Comparison of ENCODE assay signal across 9 cellular contexts in genomic region chr4:81314196-81314896, GRCh38.
DNase-seq lines count a peak whose midpoint lies in the region; ATAC-seq, FAIRE-seq and TF ChIP-seq lines count a peak whose summit lies in the region.
"Had no signal": no experiment of that assay in that cellular context is flagged by ENCODE, and none has a peak within 500 bp of the region (broad histone marks: within the 10 kb centered on the region; RNA-seq: fewer than 3 reads in every experiment).

No MANE protein-coding gene starts in this region.

- no peaks in the 10 kb centered on the region for H3K27me3 ChIP-seq in bronchial epithelial cell (ENCODE audit: control insufficient read depth, insufficient read depth, low read length)
- H3K27me3 ChIP-seq in aorta (ENCODE audit: control insufficient read depth in 1 of 2, insufficient read depth in 2 of 2, low read length in 1 of 2): no peaks in the 10 kb centered on the region

- FAIRE-seq in bronchial epithelial cell (lab: Jason Lieb, UNC): no peak

- no peak overlapping the region for H3K27ac ChIP-seq in aorta (ENCODE audit: low read depth in 1 of 2, low read length in 2 of 2)

- intact Hi-C loops in aorta (cut with DNase I): no loop called here

- WGBS in aorta, 2 donors: 43 to 45% methylated on average over 6 of the region's 6 CpGs

- no peak for TF ChIP-seq CTCF in bronchial epithelial cell (IDR thresholded peaks at IDR 0.05; ENCODE audit: insufficient read depth, low read length, severe bottlenecking)

- no peak for ATAC-seq in aorta (ENCODE audit: low FRiP score)

- H3K36me3 ChIP-seq in bronchial epithelial cell (ENCODE audit: control insufficient read depth, insufficient read depth, low read length): no peaks in the 10 kb centered on the region
- no peaks in the 10 kb centered on the region for H3K36me3 ChIP-seq in aorta (ENCODE audit: control insufficient read depth in 1 of 2, insufficient read depth in 2 of 2, low read length in 1 of 2)

- H3K4me3 ChIP-seq in bronchial epithelial cell (ENCODE audit: low read depth, low read length) (no peak overlapping the region), aorta (ENCODE audit: low read length in 2 of 2) (no peak overlapping the region)

- DNase-seq in DMS53 treated with DMSO at 0.1 percent for 48 hours (lab: John Stamatoyannopoulos, UW; ENCODE audit: unreplicated experiment) (peak; percentile 89), NCI-H1092 treated with DMSO at 0.1 percent for 48 hours (lab: John Stamatoyannopoulos, UW) (peak; percentile 87), bronchial epithelial cell (ENCODE audit: low read depth) (peak; percentile 1), mucosa of gallbladder (ENCODE audit: low spot score) (peak; percentile 96), aorta (no peak), hepatic stellate cell (ENCODE audit: low spot score) (no peak), NCI-H2196 (lab: John Stamatoyannopoulos, UW; ENCODE audit: unreplicated experiment) (no peak)
- DNase-seq in stimulated activated CD4-positive, alpha-beta T cell treated with anti-CD3 and anti-CD28 coated beads, Interleukin-4, amount 100 ng/mL, for 24 hours: no peak
- DNase-seq: activated CD8-positive, alpha-beta memory T cell treated with anti-CD3 and anti-CD28 coated beads, Interleukin-2, amount 50 U/mL, for 48 hours had no signal

- no peaks in the 10 kb centered on the region for H3K4me1 ChIP-seq in aorta (ENCODE audit: control insufficient read depth in 1 of 2, insufficient read depth in 2 of 2, low read length in 2 of 2)

- H3K9me3 ChIP-seq in aorta (ENCODE audit: control insufficient read depth, low read length): no peaks in the 10 kb centered on the region

Comparison
In these comparisons a context has a peak if more than half of its experiments do, and no peak if none do; other contexts are left out.
1. DNase-seq: peak in DMS53 treated with DMSO at 0.1 percent for 48 hours (single experiment), NCI-H1092 treated with DMSO at 0.1 percent for 48 hours (single experiment), bronchial epithelial cell (single experiment) and mucosa of gallbladder (single experiment); none in aorta (0 of 2), hepatic stellate cell (single experiment), stimulated activated CD4-positive, alpha-beta T cell treated with anti-CD3 and anti-CD28 coated beads, Interleukin-4, amount 100 ng/mL, for 24 hours (single experiment) and NCI-H2196 (single experiment).